In genomic region chr17:7688808-7689316, GRCh38 we compare ENCODE assay signal across 1 cellular context.
TF ChIP-seq lines count a peak whose summit lies in the region.

No MANE protein-coding gene starts in this region.

TF ChIP-seq in GM23338, 12 proteins besides CTCF, POLR2A, EP300 and RAD21 (continued from another document):
- no peak for TF ChIP-seq ETS1 (IDR thresholded peaks at IDR 0.05)
- TF ChIP-seq JUNB (IDR thresholded peaks at IDR 0.05; ENCODE audit: unreplicated experiment), result no peak
- TF ChIP-seq ZNF114 (CRISPR knock-in tag; IDR thresholded peaks at IDR 0.05), result no peak
- TF ChIP-seq POLR2AphosphoS5 (IDR thresholded peaks at IDR 0.05; ENCODE audit: low read depth), result no peak
- no peak for TF ChIP-seq EZH2phosphoT487 (IDR thresholded peaks at IDR 0.05; ENCODE audit: unreplicated experiment)
- TF ChIP-seq ZNF462 (CRISPR knock-in tag; IDR thresholded peaks at IDR 0.05), result no peak
- no peak for TF ChIP-seq CREB1 (CRISPR knock-in tag; IDR thresholded peaks at IDR 0.05; ENCODE audit: low read depth)
- no peak for TF ChIP-seq EZH2 (IDR thresholded peaks at IDR 0.05; ENCODE audit: low read depth, unreplicated experiment)
